Comparison of ENCODE assay signal across 8 cellular contexts in the genomic region with DNA sequence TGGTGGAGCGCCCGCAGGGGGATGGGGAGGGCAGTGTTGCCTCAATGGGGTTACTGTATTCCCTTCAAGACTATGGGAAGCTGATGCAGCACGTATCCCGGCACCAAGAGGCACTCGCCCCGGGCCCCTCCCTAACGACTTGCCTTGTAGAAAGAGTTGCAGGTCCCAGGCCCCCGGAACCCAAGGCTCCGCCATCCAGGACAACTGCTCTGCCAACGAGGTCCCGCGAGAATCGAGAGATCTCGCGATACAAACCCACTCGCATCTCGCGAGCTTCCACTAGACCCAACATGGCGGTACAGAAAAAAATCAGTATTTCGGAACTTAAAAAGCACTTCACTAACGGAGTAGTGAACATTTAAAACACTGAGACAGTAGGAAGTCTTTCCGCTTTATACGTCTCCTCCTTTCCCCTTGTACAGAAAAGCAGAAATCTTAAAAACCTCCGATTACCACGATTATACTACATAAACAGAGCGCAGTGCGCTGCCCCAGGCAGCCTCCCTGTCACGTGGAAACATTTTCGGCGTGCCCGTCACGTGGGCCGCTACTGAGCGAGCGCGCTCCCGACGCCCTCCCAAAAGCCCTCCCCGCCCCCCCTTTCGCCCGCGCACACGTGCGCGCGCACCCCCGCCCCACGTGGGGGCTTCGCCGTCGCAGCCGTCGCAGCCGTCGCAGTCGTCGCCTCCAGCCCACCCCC. TPM values are rescaled to one million over a fixed set of nuclear protein-coding genes. Genes with fewer than 3 reads are reported as not detected.
DNase-seq lines count a peak whose midpoint lies in the region; ATAC-seq, FAIRE-seq and TF ChIP-seq lines count a peak whose summit lies in the region.

ZZZ3 (minus strand) TSS at position 217 of the 700 bp plus-strand sequence. CDS start 49,304 bp downstream, outside the sequence.

- H3K27ac ChIP-seq in adrenal gland (peak within 1 kb of the TSS; percentile 82 to 98 (median 95)), heart right ventricle (peak within 1 kb of the TSS; percentile 71 to 97 (median 93)), upper lobe of right lung (peak within 1 kb of the TSS; percentile 95)

- no peaks in the 10 kb centered on the region for H3K9me3 Mint-ChIP-seq in T-cell

- 0 to 1% (median 1%) methylated on average over 24 to 56 of the region's 57 CpGs for WGBS in adrenal gland, 4 donors
- 0 to 1% methylated on average over 53 to 57 of the region's 57 CpGs for WGBS in heart right ventricle, 2 donors

- peak within 1 kb of the TSS; percentile 82 to 91 (median 89) for H3K4me3 Mint-ChIP-seq in T-cell

- intact Hi-C loops in adrenal gland (cut with DNase I) = loop anchor here in 1 of 2 donors (10.0 kb wide), 1 partner anchor 88 kb away; no protein-coding TSS in a partner anchor
- intact Hi-C loops in heart right ventricle (cut with DNase I) = loop anchor here in 4 of 10 donors (2.0 to 10.0 kb wide), 7 partner anchors 88 to 538 kb away; partner anchors contain the start of gene PIGK (in 2 of the 4)
- intact Hi-C loops in posterior vena cava (cut with DNase I) = loop anchor here in 1 of 2 donors (10.0 kb wide), 1 partner anchor 1518 kb away; no protein-coding TSS in a partner anchor
- intact Hi-C loops in upper lobe of right lung (cut with DNase I) = no loop called here

- H3K36me3 ChIP-seq in adrenal gland (replicated peaks in 1 of 2) = no peaks in the 10 kb centered on the region
- no peaks in the 10 kb centered on the region for H3K36me3 ChIP-seq in heart right ventricle
- no peaks in the 10 kb centered on the region for H3K36me3 ChIP-seq in upper lobe of right lung

- FAIRE-seq in GM12891 (lab: Jason Lieb, UNC) = peak; percentile 95

- TF ChIP-seq POLR2A in GM12891 (IDR thresholded peaks at IDR 0.05; ENCODE audit: low read depth, low read length) (peak; percentile 77; the same call in 1 of the 2 replicates), adrenal gland (IDR thresholded peaks at IDR 0.05) (peak; percentile 48 to 65)

- DNase-seq in GM12891 (ENCODE audit: insufficient read length, low spot score) (peak; percentile 66), NCI-H1436 treated with DMSO at 0.1 percent for 48 hours (lab: John Stamatoyannopoulos, UW) (peak; percentile 90), T-cell (peak; percentile 85 to 94 (median 91)), adrenal gland (peak; percentile 94 to 98 (median 95)), heart right ventricle (peak; percentile 91 to 95), posterior vena cava (ENCODE audit: low spot score) (peak; percentile 98), upper lobe of right lung (peak; percentile 93)

- H3K4me1 Mint-ChIP-seq in T-cell = peaks cover 49 to 61% (median 56%) of the 10 kb centered on the region in 3 donors

- CTCF ChIA-PET in T-cell (lab: Charles Lee) = interaction anchor here in 1 of 2 donors (0.6 to 1.5 kb wide), 4 partner anchors 149 to 539 kb away, joined by 3 to 12 read pairs (median 4); partner anchors contain the start of gene FUBP1

- peaks cover 31 to 51% of the 10 kb centered on the region in 2 donors for H3K4me1 ChIP-seq in adrenal gland (replicated peaks in 1 of 2)
- H3K4me1 ChIP-seq in heart right ventricle = peaks cover 0 to 63% (median 48%) of the 10 kb centered on the region in 9 donors
- peaks cover 32% of the 10 kb centered on the region for H3K4me1 ChIP-seq in upper lobe of right lung

- peak; percentile 82 for ATAC-seq in HG02840 (IDR thresholded peaks at IDR 0.05; ENCODE audit: low FRiP score, unreplicated experiment)
- peak; percentile 71 to 74 (median 72) for ATAC-seq in T-cell (replicated peaks in 1 of 4)
- ATAC-seq in heart right ventricle = peak; percentile 84 to 94 (median 89)
- peak; percentile 85 for ATAC-seq in upper lobe of right lung

- peak within 1 kb of the TSS; percentile 52 to 93 (median 79) for H3K4me3 ChIP-seq in adrenal gland
- H3K4me3 ChIP-seq in heart right ventricle = peak within 1 kb of the TSS; percentile 56 to 85 (median 76)
- peak within 1 kb of the TSS; percentile 84 for H3K4me3 ChIP-seq in upper lobe of right lung

- POLR2A ChIA-PET in T-cell (lab: Charles Lee) = interaction anchor here (0.6 to 3.1 kb wide), 4 partner anchors 296 to 940 kb away, joined by 3 to 13 read pairs (median 8); partner anchors contain the start of gene DNAJB4 (in 1 of the 2)

- H3K27me3 Mint-ChIP-seq in T-cell = no peaks in the 10 kb centered on the region

- H3K9me3 ChIP-seq in adrenal gland (replicated peaks in 1 of 3) (no peaks in the 10 kb centered on the region), heart right ventricle (no peaks in the 10 kb centered on the region), upper lobe of right lung (no peaks in the 10 kb centered on the region)

- no peaks in the 10 kb centered on the region for H3K36me3 Mint-ChIP-seq in T-cell

- TF ChIP-seq CTCF in adrenal gland (IDR thresholded peaks at IDR 0.05) (peak in 1 of 6 experiments; percentile 7), heart right ventricle (IDR thresholded peaks at IDR 0.05) (no peak), upper lobe of right lung (IDR thresholded peaks at IDR 0.05) (no peak)

- no peaks in the 10 kb centered on the region for H3K27me3 ChIP-seq in adrenal gland
- H3K27me3 ChIP-seq in heart right ventricle = no peaks in the 10 kb centered on the region
- no peaks in the 10 kb centered on the region for H3K27me3 ChIP-seq in upper lobe of right lung

- H3K27ac Mint-ChIP-seq in T-cell = peak within 1 kb of the TSS; percentile 94 to 97

TF ChIP-seq in GM12891, 5 proteins besides CTCF, POLR2A, EP300 and RAD21:
- TF ChIP-seq TAF1 (IDR thresholded peaks at IDR 0.05; ENCODE audit: low read depth, low read length) = peak; percentile 93
- no peak for TF ChIP-seq SPI1 (IDR thresholded peaks at IDR 0.05; ENCODE audit: low read depth, low read length)
- TF ChIP-seq POU2F2 (IDR thresholded peaks at IDR 0.05; ENCODE audit: low read depth, low read length) = peak; percentile 70; the same call in 1 of the 2 replicates
- peak; percentile 82 for TF ChIP-seq POLR2AphosphoS5 (IDR thresholded peaks at IDR 0.05; ENCODE audit: low read depth, low read length)

RNA-seq across cellular contexts. Expression of gene ZZZ3, which starts in this region (rescaled TPM):
- 8.3 TPM for polyA plus RNA-seq in GM12891 (2012; ENCODE audit: low read depth, missing spikeins)
- total RNA-seq in T-cell (10 to 100 TPM; 48.6 to 64.2 (median 57.0) TPM), adrenal gland (10 to 100 TPM; 32.3 to 71.4 (median 52.8) TPM), heart right ventricle (10 to 100 TPM; 26.8 to 39.3 (median 33.5) TPM), posterior vena cava (10 to 100 TPM; 39.0 to 42.3 TPM), upper lobe of right lung (39.3 TPM)
- polyA plus RNA-seq in adrenal gland (10 to 100 TPM; 14.1 to 38.3 (median 22.5) TPM), heart right ventricle (10 to 100 TPM in 1 of 2 donors, 1 to 10 TPM in 1; 6.5 to 13.1 TPM)

Comparison
In these comparisons a context has a peak if more than half of its experiments do, and no peak if none do; other contexts are left out.
1. Peak in every context shown above with its lines: DNase-seq, ATAC-seq, H3K4me3 ChIP-seq and H3K27ac ChIP-seq.